Comparison of ENCODE assay signal across 23 cellular contexts in genomic region chr1:223009421-223009820, GRCh38.
A peak's percentile ranks its signal among the peaks of the same experiment; 100 is the strongest.
DNase-seq lines count a peak whose midpoint lies in the region; ATAC-seq and TF ChIP-seq lines count a peak whose summit lies in the region.
"Had no signal": no experiment of that assay in that cellular context is flagged by ENCODE, and none has a peak within 500 bp of the region (broad histone marks: within the 10 kb centered on the region; RNA-seq: fewer than 3 reads in every experiment).

No MANE protein-coding gene starts in this region.

- H3K27ac ChIP-seq in ectodermal cell (ENCODE audit: insufficient read depth, low read depth, low read length, poor library complexity, severe bottlenecking): peak overlapping the region; percentile 45
- peak overlapping the region in 3 of 4 donors; percentile 25 to 75 (median 63) for H3K27ac ChIP-seq in sigmoid colon
- H3K27ac ChIP-seq: 22Rv1, BLaER1, HL-60, RWPE1, SK-N-MC had no signal

- peaks cover 22% of the 10 kb centered on the region for H3K36me3 Mint-ChIP-seq in nephron (ENCODE audit: low read depth)

- H3K9me3 ChIP-seq in ectodermal cell (ENCODE audit: control insufficient read depth, low read length): no peaks in the 10 kb centered on the region
- no peaks in the 10 kb centered on the region for H3K9me3 ChIP-seq in sigmoid colon
- H3K9me3 ChIP-seq: BLaER1 had no signal

- 75 to 89% methylated on average over 2 of the region's 3 CpGs for WGBS in ectodermal cell, 2 experiments
- 57 to 61% methylated on average over 3 of the region's 3 CpGs for WGBS in sigmoid colon, 2 donors

- intact Hi-C loops in sigmoid colon (cut with DNase I): no loop called here

- H3K4me1 ChIP-seq in ectodermal cell (ENCODE audit: control insufficient read depth, insufficient read depth, low read length): peaks cover 61% of the 10 kb centered on the region
- H3K4me1 ChIP-seq in sigmoid colon: peaks cover 0 to 61% (median 44%) of the 10 kb centered on the region in 4 donors

- H3K36me3 ChIP-seq in ectodermal cell (ENCODE audit: control insufficient read depth, insufficient read depth, low read length) (peaks cover 7% of the 10 kb centered on the region), sigmoid colon (peaks cover 0 to 5% (median 1%) of the 10 kb centered on the region in 4 donors)

- H3K4me3 ChIP-seq in ectodermal cell (ENCODE audit: insufficient read depth, low read depth, low read length): no peak overlapping the region
- no peak overlapping the region for H3K4me3 ChIP-seq in sigmoid colon
- H3K4me3 ChIP-seq: BLaER1, SK-N-MC had no signal

- no peak for TF ChIP-seq CTCF in nephron (IDR thresholded peaks at IDR 0.05; ENCODE audit: unreplicated experiment in 3 of 3)
- no peak for TF ChIP-seq CTCF in sigmoid colon (IDR thresholded peaks at IDR 0.05)

- peak overlapping the region; percentile 40 to 95 (median 55) for H3K27ac Mint-ChIP-seq in nephron
- H3K27ac Mint-ChIP-seq: CD4-positive, alpha-beta memory T cell had no signal

- H3K4me1 Mint-ChIP-seq in nephron: peaks cover 59% of the 10 kb centered on the region
- H3K4me1 Mint-ChIP-seq: CD4-positive, alpha-beta memory T cell had no signal

- peaks cover 5% of the 10 kb centered on the region for H3K27me3 Mint-ChIP-seq in nephron (ENCODE audit: low read depth)

- no peak overlapping the region for H3K4me3 Mint-ChIP-seq in nephron

- no peaks in the 10 kb centered on the region for H3K27me3 ChIP-seq in ectodermal cell (ENCODE audit: control insufficient read depth, insufficient read depth, low read length, poor library complexity, severe bottlenecking)
- no peaks in the 10 kb centered on the region for H3K27me3 ChIP-seq in sigmoid colon
- H3K27me3 ChIP-seq: BLaER1 had no signal

- no peak for ATAC-seq in HG02840 (IDR thresholded peaks at IDR 0.05; ENCODE audit: low FRiP score, unreplicated experiment)

- no peak for TF ChIP-seq EP300 in sigmoid colon (IDR thresholded peaks at IDR 0.05)

- TF ChIP-seq POLR2A in sigmoid colon (IDR thresholded peaks at IDR 0.05): no peak

- DNase-seq in DMS79 (lab: John Stamatoyannopoulos, UW) (peak; percentile 68), sigmoid colon (no peak), anterior cingulate cortex (lab: John Stamatoyannopoulos, UW) (no peak), HCEC 1CT (no peak), dermis blood vessel endothelial cell (no peak)
- DNase-seq: ACHN; CD4-positive, alpha-beta memory T cell; KG1; NCI-H1105; NCI-H146; NCI-H2029; NCI-H2227 treated with DMSO at 0.1 percent for 48 hours; NCI-H510A; NCI-H748 treated with DMSO at 0.1 percent for 48 hours; SHP77 treated with DMSO at 0.1 percent for 48 hours had no signal

- no peaks in the 10 kb centered on the region for H3K9me3 Mint-ChIP-seq in nephron
- H3K9me3 Mint-ChIP-seq: CD4-positive, alpha-beta memory T cell had no signal
